In genomic region chr6:152948150-152948768, GRCh38 we compare ENCODE assay signal across 9 cellular contexts. TPM values are rescaled to one million over a fixed set of nuclear protein-coding genes. Genes with fewer than 3 reads are reported as not detected.
DNase-seq lines count a peak whose midpoint lies in the region; ATAC-seq and TF ChIP-seq lines count a peak whose summit lies in the region.
"Had no signal": no experiment of that assay in that cellular context is flagged by ENCODE, and none has a peak within 500 bp of the region (broad histone marks: within the 10 kb centered on the region; RNA-seq: fewer than 3 reads in every experiment).

No MANE protein-coding gene starts in this region.

- H3F3A ChIP-seq in PC-3 (ENCODE audit: low read length, unreplicated experiment) = no peaks in the 10 kb centered on the region

- H3K4me1 ChIP-seq in PC-3 (ENCODE audit: insufficient read depth, low read length) (peaks cover 52% of the 10 kb centered on the region), mucosa of descending colon (ENCODE audit: low read depth) (no peaks in the 10 kb centered on the region)

- no peaks in the 10 kb centered on the region for H4K20me1 ChIP-seq in PC-3 (ENCODE audit: low read length)
- H4K20me1 ChIP-seq: BLaER1 treated with 17β-estradiol and CSF1 and Interleukin-3, amounts not matched to agents 10 nM and 100 nM had no signal

- POLR2A ChIA-PET in PC-3 (lab: Charles Lee; ENCODE audit: unreplicated experiment) = interaction anchor here (0.6 kb wide), 1 partner anchor 37 kb away, joined by 3 read pairs; no protein-coding TSS in a partner anchor

- H3K4me3 ChIP-seq in PC-3 (ENCODE audit: low read length) = peak overlapping the region; percentile 59; the same call in 1 of the 2 replicates
- H3K4me3 ChIP-seq in mucosa of descending colon = no peak overlapping the region
- H3K4me3 ChIP-seq: BLaER1 treated with 17β-estradiol and CSF1 and Interleukin-3, amounts not matched to agents 10 nM and 100 nM had no signal

- H3K27ac ChIP-seq in PC-3 (ENCODE audit: low read length) = no peak overlapping the region
- H3K27ac ChIP-seq: BLaER1 treated with 17β-estradiol and CSF1 and Interleukin-3, amounts not matched to agents 10 nM and 100 nM had no signal

- TF ChIP-seq CTCF in PC-3 (conservative IDR thresholded peaks at IDR 0.05; ENCODE audit: low read depth, low read length) = peak; percentile 83
- TF ChIP-seq CTCF in mucosa of descending colon (IDR thresholded peaks at IDR 0.05) = peak; percentile 19

- H2AFZ ChIP-seq in PC-3 (ENCODE audit: low read length) = peak overlapping the region; percentile 86

- no peak overlapping the region for H3K9ac ChIP-seq in PC-3 (ENCODE audit: low read length)

- H3K36me3 ChIP-seq in PC-3 (ENCODE audit: low read depth, low read length) (no peaks in the 10 kb centered on the region), mucosa of descending colon (ENCODE audit: low read depth) (no peaks in the 10 kb centered on the region)
- H3K36me3 ChIP-seq: BLaER1 treated with 17β-estradiol and CSF1 and Interleukin-3, amounts not matched to agents 10 nM and 100 nM had no signal

- ATAC-seq in GM19463 (IDR thresholded peaks at IDR 0.05; ENCODE audit: unreplicated experiment) = peak; percentile 75
- peak; percentile 87 for ATAC-seq in HG03460 (IDR thresholded peaks at IDR 0.05; ENCODE audit: unreplicated experiment)
- peak; percentile 54 for ATAC-seq in PC-3
- peak; percentile 43 for ATAC-seq in mucosa of descending colon

- peak; percentile 16 to 79 (median 31) for DNase-seq in NCI-H1417 (lab: John Stamatoyannopoulos, UW)
- no peak for DNase-seq in NCI-H1417 treated with DMSO at 0.1 percent for 48 hours (lab: John Stamatoyannopoulos, UW)
- DNase-seq in PC-3 = peak; percentile 66
- DNase-seq in dermis microvascular lymphatic vessel endothelial cell (ENCODE audit: low read depth in 2 of 2) = peak; percentile 51 to 63
- peak in 1 of 3 donors; percentile 5 for DNase-seq in mucosa of descending colon
- DNase-seq in NK-92 (lab: John Stamatoyannopoulos, UW; ENCODE audit: unreplicated experiment) = no peak

- intact Hi-C loops in PC-3 (cut with micrococcal nuclease) = loop anchor here (1.0 to 2.0 kb wide), 3 partner anchors 84 to 365 kb away; no protein-coding TSS in a partner anchor
- intact Hi-C loops in mucosa of descending colon (cut with DNase I, micrococcal nuclease) = loop anchor here in 1 of 2 donors (10.0 kb wide), 1 partner anchor 83 kb away; no protein-coding TSS in a partner anchor

- no peaks in the 10 kb centered on the region for H3K9me2 ChIP-seq in PC-3 (replicated peaks; ENCODE audit: low read length)

- H3K79me2 ChIP-seq in PC-3 (ENCODE audit: low read length) = no peaks in the 10 kb centered on the region

- H3K27me3 ChIP-seq in PC-3 (ENCODE audit: low read length) = no peaks in the 10 kb centered on the region; the same call in 1 of the 2 replicates
- H3K27me3 ChIP-seq: BLaER1 treated with 17β-estradiol and CSF1 and Interleukin-3, amounts not matched to agents 10 nM and 100 nM had no signal

- H3K4me2 ChIP-seq in PC-3 (ENCODE audit: low read length) = peak overlapping the region; percentile 83

- CTCF ChIA-PET in PC-3 (lab: Charles Lee) = interaction anchor here (0.6 to 1.1 kb wide), 8 partner anchors 13 to 364 kb away, joined by 3 to 6 read pairs (median 4); no protein-coding TSS in a partner anchor

- BruUV-seq in PC-3 (replicated peaks; lab: Mats Ljungman, UMichigan) = no TSS peak

- H3K9me3 ChIP-seq in PC-3 (ENCODE audit: low read length) = no peaks in the 10 kb centered on the region
- H3K9me3 ChIP-seq in mucosa of descending colon = no peaks in the 10 kb centered on the region
- H3K9me3 ChIP-seq: BLaER1 treated with 17β-estradiol and CSF1 and Interleukin-3, amounts not matched to agents 10 nM and 100 nM had no signal

RNA-seq across cellular contexts. Expression of gene FBXO5, which starts 34.6 kb away (rescaled TPM):
- total RNA-seq in PC-3 (2014; rRNA removed) = 11.5 and 16.8 TPM in 2 replicates
- total RNA-seq in dermis microvascular lymphatic vessel endothelial cell = 7.0 and 10.8 TPM in 2 replicates
- 1 to 10 TPM; 3.1 to 7.6 (median 5.5) TPM for total RNA-seq in mucosa of descending colon

RNA-seq across cellular contexts. Expression of gene MTRF1L, which starts 54.2 kb away (rescaled TPM):
- total RNA-seq in PC-3 (2014; rRNA removed) (12.7 and 19.1 TPM in 2 replicates), dermis microvascular lymphatic vessel endothelial cell (13.5 and 15.1 TPM in 2 replicates), mucosa of descending colon (10 to 100 TPM; 21.8 to 30.7 (median 22.2) TPM)

Comparison
In these comparisons a context has a peak if more than half of its experiments do, and no peak if none do; other contexts are left out.
1. DNase-seq: peak in NCI-H1417 (3 of 3), PC-3 (single experiment) and dermis microvascular lymphatic vessel endothelial cell (2 of 2); none in NCI-H1417 treated with DMSO at 0.1 percent for 48 hours (single experiment) and NK-92 (single experiment).
2. Peak in every context shown above with its lines, with median percentiles within 50 percentile points of each other: ATAC-seq.